Comparison of ENCODE assay signal across 8 cellular contexts in genomic region chr9:129258124-129258822, GRCh38.
DNase-seq lines count a peak whose midpoint lies in the region; ATAC-seq lines count a peak whose summit lies in the region.

No MANE protein-coding gene starts in this region.

- ATAC-seq in HG02884 (IDR thresholded peaks at IDR 0.05; ENCODE audit: unreplicated experiment) = no peak
- no peak for ATAC-seq in HG03520 (IDR thresholded peaks at IDR 0.05; ENCODE audit: unreplicated experiment)

- DNase-seq in GM04503 (ENCODE audit: low read depth) = peak; percentile 31
- DNase-seq in NCI-H1092 (lab: John Stamatoyannopoulos, UW) = peak; percentile 89
- DNase-seq in activated CD4-positive, alpha-beta T cell treated with anti-CD3 and anti-CD28 coated beads for 48 hours = peak; percentile 95
- peak; percentile 95 for DNase-seq in cerebellar cortex (ENCODE audit: low spot score)
- peak; percentile 94 for DNase-seq in islet precursor cell
- DNase-seq in stimulated activated CD4-positive, alpha-beta T cell treated with anti-CD3 and anti-CD28 coated beads, Interleukin-12 subunit alpha, Interleukin-12 subunit beta, amount 100 ng/mL, for 4 hours = peak; percentile 90

Comparison
In these comparisons a context has a peak if more than half of its experiments do, and no peak if none do; other contexts are left out.
1. DNase-seq: peak in every context shown above with its lines; median percentile 95 in activated CD4-positive, alpha-beta T cell treated with anti-CD3 and anti-CD28 coated beads for 48 hours; 95 in cerebellar cortex; 94 in islet precursor cell; 90 in stimulated activated CD4-positive, alpha-beta T cell treated with anti-CD3 and anti-CD28 coated beads, Interleukin-12 subunit alpha, Interleukin-12 subunit beta, amount 100 ng/mL, for 4 hours; 89 in NCI-H1092; 31 in GM04503.